In genomic region chr7:129784437-129784782, GRCh38 we compare ENCODE assay signal across 16 cellular contexts.
A peak's percentile ranks its signal among the peaks of the same experiment; 100 is the strongest.
DNase-seq lines count a peak whose midpoint lies in the region; ATAC-seq, FAIRE-seq and TF ChIP-seq lines count a peak whose summit lies in the region.
"Had no signal": no experiment of that assay in that cellular context is flagged by ENCODE, and none has a peak within 500 bp of the region (broad histone marks: within the 10 kb centered on the region; RNA-seq: fewer than 3 reads in every experiment).

No MANE protein-coding gene starts in this region.

- no peak for DNase-seq in CD4-positive, alpha-beta memory T cell
- no peak for DNase-seq in GM23338 (ENCODE audit: low spot score)
- DNase-seq in GM12878 (ENCODE audit: low read depth, low spot score) = no peak
- DNase-seq in osteoblast (ENCODE audit: insufficient read length, low spot score, missing footprints) = peak; percentile 86
- DNase-seq in GDM1 (lab: John Stamatoyannopoulos, UW) = no peak
- no peak for DNase-seq in foreskin fibroblast
- no peak for DNase-seq in NCI-H1105 treated with DMSO at 0.1 percent for 48 hours (lab: John Stamatoyannopoulos, UW)
- DNase-seq in GM19239 (ENCODE audit: insufficient read length, low spot score) = no peak
- DNase-seq: NCI-H1048, NCI-H345, NCI-H526 treated with DMSO at 0.1 percent for 48 hours had no signal

- no peaks in the 10 kb centered on the region for H3K36me3 ChIP-seq in CD4-positive, alpha-beta memory T cell (ENCODE audit: insufficient read depth, low read length)
- H3K36me3 ChIP-seq in GM23338 (ENCODE audit: insufficient read depth) (no peaks in the 10 kb centered on the region; the same call in 1 of the 2 replicates), GM12878 (ENCODE audit: control insufficient read depth in 2 of 2, insufficient read depth in 2 of 2, low read length in 1 of 2) (no peaks in the 10 kb centered on the region), osteoblast (ENCODE audit: insufficient read depth, low read length) (no peaks in the 10 kb centered on the region)
- H3K36me3 ChIP-seq: BLaER1 treated with 17β-estradiol and CSF1 and Interleukin-3, amounts not matched to agents 10 nM and 100 nM; SJSA1 had no signal

- H3K27me3 ChIP-seq in CD4-positive, alpha-beta memory T cell (ENCODE audit: insufficient read depth, low read length) = peaks cover 58% of the 10 kb centered on the region
- H3K27me3 ChIP-seq in GM23338 (ENCODE audit: insufficient read depth) = peaks cover 86% of the 10 kb centered on the region
- H3K27me3 ChIP-seq in GM12878 (replicated peaks in 1 of 2; ENCODE audit: control insufficient read depth in 2 of 2, insufficient read depth in 2 of 2, low read length in 1 of 2) = peaks cover 27 to 28% of the 10 kb centered on the region in 2 experiments
- H3K27me3 ChIP-seq in osteoblast (ENCODE audit: insufficient read depth, low read length) = peaks cover 78% of the 10 kb centered on the region

- POLR2A ChIA-PET in CD4-positive, alpha-beta memory T cell (lab: Charles Lee; ENCODE audit: partially characterized antibody) = no interaction called here
- POLR2A ChIA-PET in GM12878 (lab: Charles Lee) = no interaction called here

- no peak overlapping the region for H3K27ac ChIP-seq in CD4-positive, alpha-beta memory T cell (ENCODE audit: low read depth, low read length)
- H3K27ac ChIP-seq in GM23338 (ENCODE audit: low read depth) (no peak overlapping the region), GM12878 (ENCODE audit: control insufficient read depth, insufficient read depth) (no peak overlapping the region), osteoblast (ENCODE audit: low read depth, low read length) (no peak overlapping the region)
- H3K27ac ChIP-seq: BLaER1 treated with 17β-estradiol and CSF1 and Interleukin-3, amounts not matched to agents 10 nM and 100 nM; RWPE1; SJSA1 had no signal

- peaks cover 52% of the 10 kb centered on the region for H3K4me1 ChIP-seq in CD4-positive, alpha-beta memory T cell (ENCODE audit: insufficient read depth, low read length)
- H3K4me1 ChIP-seq in GM23338 (ENCODE audit: insufficient read depth) = peaks cover 44% of the 10 kb centered on the region
- peaks cover 21% of the 10 kb centered on the region for H3K4me1 ChIP-seq in GM12878 (ENCODE audit: control insufficient read depth, insufficient read depth, low read length)
- no peaks in the 10 kb centered on the region for H3K4me1 ChIP-seq in osteoblast (ENCODE audit: insufficient read depth, low read length)

- H3K4me3 Mint-ChIP-seq in CD4-positive, alpha-beta memory T cell = peak overlapping the region in 5 of 8 donors; percentile 8 to 72 (median 46)
- no peak overlapping the region; the same call in 2 of the 3 replicates for H3K4me3 Mint-ChIP-seq in GM23338

- H3K4me2 ChIP-seq in GM23338 = peak overlapping the region; percentile 78
- peak overlapping the region; percentile 79; the same call in 1 of the 2 replicates for H3K4me2 ChIP-seq in GM12878 (ENCODE audit: control insufficient read depth, insufficient read depth)
- H3K4me2 ChIP-seq in osteoblast (ENCODE audit: insufficient read depth, low read length) = no peak overlapping the region

- H3K36me3 Mint-ChIP-seq in CD4-positive, alpha-beta memory T cell = no peaks in the 10 kb centered on the region
- no peaks in the 10 kb centered on the region; the same call in 2 of the 3 replicates for H3K36me3 Mint-ChIP-seq in GM23338 (ENCODE audit: low read depth)

- CTCF ChIA-PET in CD4-positive, alpha-beta memory T cell (lab: Charles Lee; ENCODE audit: partially characterized antibody) = interaction anchor here (0.7 kb wide), 1 partner anchor 41 kb away, joined by 3 read pairs; no protein-coding TSS in a partner anchor
- CTCF ChIA-PET in GM12878 (lab: Yijun Ruan, JAX) = no interaction called here

- SMC1A ChIA-PET in GM12878 (lab: Charles Lee; ENCODE audit: uncharacterized antibody, unreplicated experiment) = no interaction called here

- RAD21 ChIA-PET in GM12878 (lab: Charles Lee; ENCODE audit: unreplicated experiment) = no interaction called here

- no peak for TF ChIP-seq CTCF in GM23338 (conservative IDR thresholded peaks at IDR 0.05; ENCODE audit: low read depth in 2 of 2)
- no peak for TF ChIP-seq CTCF in GM12878 (IDR thresholded peaks at IDR 0.05 in 2 of 3, conservative IDR thresholded peaks at IDR 0.05 in 1 of 3; ENCODE audit: control insufficient read depth in 2 of 3, extremely low read depth in 1 of 3, insufficient read depth in 1 of 3, low read depth in 3 of 3, low read length in 3 of 3)
- no peak for TF ChIP-seq CTCF in osteoblast (IDR thresholded peaks at IDR 0.05; ENCODE audit: extremely low read depth, low read depth, low read length)
- TF ChIP-seq CTCF in foreskin fibroblast (IDR thresholded peaks at IDR 0.05; ENCODE audit: low read depth, low read length) = no peak

- no peaks in the 10 kb centered on the region for H3K9me3 ChIP-seq in CD4-positive, alpha-beta memory T cell (ENCODE audit: control insufficient read depth in 1 of 2, low read length in 2 of 2)
- no peaks in the 10 kb centered on the region; the same call in 2 of the 3 replicates for H3K9me3 ChIP-seq in GM12878 (replicated peaks; ENCODE audit: control insufficient read depth, insufficient read depth, low read length)
- no peaks in the 10 kb centered on the region for H3K9me3 ChIP-seq in osteoblast (ENCODE audit: low read depth, low read length)

- peaks cover 42 to 53% of the 10 kb centered on the region in 2 donors for H3K27me3 Mint-ChIP-seq in CD4-positive, alpha-beta memory T cell
- H3K27me3 Mint-ChIP-seq in GM23338 (ENCODE audit: insufficient read depth, low read depth, poor library complexity) = peaks cover 87% of the 10 kb centered on the region

- H3K79me2 ChIP-seq in GM23338 (replicated peaks; ENCODE audit: insufficient read depth) (no peaks in the 10 kb centered on the region), GM12878 (ENCODE audit: control insufficient read depth, insufficient read depth, low read length) (no peaks in the 10 kb centered on the region), osteoblast (ENCODE audit: insufficient read depth, low read length) (no peaks in the 10 kb centered on the region)

- H2AFZ ChIP-seq in GM23338 (no peak overlapping the region), GM12878 (ENCODE audit: control insufficient read depth, low read depth, low read length) (no peak overlapping the region), osteoblast (ENCODE audit: low read length) (no peak overlapping the region)

- peaks cover 0 to 4% (median 0%) of the 10 kb centered on the region in 8 donors for H3K9me3 Mint-ChIP-seq in CD4-positive, alpha-beta memory T cell
- peaks cover 5% of the 10 kb centered on the region; the same call in 2 of the 3 replicates for H3K9me3 Mint-ChIP-seq in GM23338

- no peak for TF ChIP-seq POLR2A in GM12878 (IDR thresholded peaks at IDR 0.05; ENCODE audit: low read depth, low read length)

- no peak for TF ChIP-seq RAD21 in GM12878 (IDR thresholded peaks at IDR 0.05; ENCODE audit: insufficient read depth, low read depth, low read length)

- WGBS in GM12878 (ENCODE audit: insufficient coverage, insufficient replicate concordance, low lambda C conversion rate, missing lambda C conversion rate) = 51% methylated on average over 25 of the region's 25 CpGs

- in situ Hi-C loops in GM12878 (cut with MboI) = no loop called here

- no peak for FAIRE-seq in GM12878 (lab: Jason Lieb, UNC)
- FAIRE-seq in GM19239 (lab: Jason Lieb, UNC) = no peak
- FAIRE-seq: GM12892, HTR-8/SVneo had no signal

- peaks cover 51% of the 10 kb centered on the region for H3F3A ChIP-seq in GM23338 (replicated peaks; ENCODE audit: low read depth)

- no peak overlapping the region for H3K27ac Mint-ChIP-seq in CD4-positive, alpha-beta memory T cell
- H3K27ac Mint-ChIP-seq in GM23338 = no peak overlapping the region

- ATAC-seq in GM23338 = no peak
- no peak for ATAC-seq in GM12878

- intact Hi-C loops in CD4-positive, alpha-beta memory T cell (cut with micrococcal nuclease) = no loop called here
- intact Hi-C loops in GM12878 (cut with micrococcal nuclease; ENCODE audit: unreplicated experiment) = no loop called here

- no peak for TF ChIP-seq EP300 in GM12878 (IDR thresholded peaks at IDR 0.05; ENCODE audit: borderline replicate concordance in 1 of 2, control insufficient read depth in 1 of 2, low read depth in 2 of 2, low read length in 2 of 2)

- H4K20me1 ChIP-seq in GM23338 (replicated peaks; ENCODE audit: insufficient read depth) = peaks cover 11% of the 10 kb centered on the region
- H4K20me1 ChIP-seq in GM12878 (ENCODE audit: control insufficient read depth, insufficient read depth) = no peaks in the 10 kb centered on the region
- peaks cover 3% of the 10 kb centered on the region for H4K20me1 ChIP-seq in osteoblast (ENCODE audit: insufficient read depth, low read length)

- H3K4me1 Mint-ChIP-seq in CD4-positive, alpha-beta memory T cell = peaks cover 26 to 43% (median 38%) of the 10 kb centered on the region in 4 donors
- peaks cover 46% of the 10 kb centered on the region for H3K4me1 Mint-ChIP-seq in GM23338

- no peak overlapping the region for H3K9ac ChIP-seq in GM12878 (ENCODE audit: control insufficient read depth, insufficient read depth, low read length)
- H3K9ac ChIP-seq: BLaER1 treated with 17β-estradiol and CSF1 and Interleukin-3, amounts not matched to agents 10 nM and 100 nM had no signal

- BruUV-seq in GM12878 (replicated peaks; lab: Mats Ljungman, UMichigan) = no TSS peak

- no peak overlapping the region for H3K4me3 ChIP-seq in CD4-positive, alpha-beta memory T cell (ENCODE audit: low read length in 2 of 2)
- H3K4me3 ChIP-seq in GM23338 (peak overlapping the region; percentile 56), GM12878 (no peak overlapping the region), osteoblast (ENCODE audit: insufficient read depth, low read length) (no peak overlapping the region), foreskin fibroblast (ENCODE audit: low read depth in 1 of 2, low read length in 2 of 2) (no peak overlapping the region)
- H3K4me3 ChIP-seq: SJSA1 had no signal

- H3K9me2 ChIP-seq in GM23338 (ENCODE audit: insufficient read depth) = no peaks in the 10 kb centered on the region

TF ChIP-seq in GM23338, 12 proteins besides CTCF, POLR2A, EP300 and RAD21 (continues in another document):
- TF ChIP-seq ZNF331 (CRISPR knock-in tag; IDR thresholded peaks at IDR 0.05; ENCODE audit: low read depth) = no peak
- TF ChIP-seq EZH2phosphoT487 (IDR thresholded peaks at IDR 0.05; ENCODE audit: unreplicated experiment) = no peak
- TF ChIP-seq JUNB (IDR thresholded peaks at IDR 0.05; ENCODE audit: unreplicated experiment) = no peak

TF ChIP-seq in GM12878, 131 proteins besides CTCF, POLR2A, EP300 and RAD21 (continues in another document):
- TF ChIP-seq HDAC2 (IDR thresholded peaks at IDR 0.05) (no peak), CREB1 (IDR thresholded peaks at IDR 0.05; ENCODE audit: low read depth) (no peak), GATAD2B (conservative IDR thresholded peaks at IDR 0.05; ENCODE audit: low read depth) (no peak)
